In the genomic region with DNA sequence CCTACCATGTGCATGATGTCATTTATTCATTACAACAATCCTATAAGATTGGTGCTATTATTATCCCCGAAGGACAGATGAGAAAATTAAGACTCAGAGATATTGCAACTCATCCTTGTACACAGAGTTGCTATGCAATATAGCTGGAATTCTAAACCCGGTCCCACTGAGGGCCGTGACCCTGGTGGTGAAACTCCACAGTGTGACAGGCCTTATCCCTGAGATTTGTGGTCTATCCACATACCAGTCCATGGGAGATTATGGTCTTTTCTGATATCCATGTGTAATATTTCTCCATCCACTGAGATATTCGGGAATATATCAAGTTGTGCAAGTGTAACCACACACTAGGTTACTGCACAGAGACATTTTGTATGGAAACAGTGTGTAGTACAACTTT, we compare ENCODE assay signal across 9 cellular contexts.
"Had no signal": no experiment of that assay in that cellular context is flagged by ENCODE, and none has a peak within 500 bp of the region (broad histone marks: within the 10 kb centered on the region; RNA-seq: fewer than 3 reads in every experiment).

No MANE protein-coding gene starts in this region.

- DNase-seq: GM23248, GOT3, H7, HFFc6, KBM-7 had no signal

- H3K4me3 ChIP-seq: GM23248, HAP-1 had no signal

- H3K36me3 ChIP-seq: HAP-1 had no signal

- H3K27ac ChIP-seq: GM23248, HL-60 had no signal

- ATAC-seq: HCT116, HepG2 had no signal

- H3K9me3 ChIP-seq: HAP-1 had no signal
